ENCODE assay signal across 17 cellular contexts in genomic region chr6:85008311-85009015, GRCh38.
DNase-seq lines count a peak whose midpoint lies in the region; TF ChIP-seq lines count a peak whose summit lies in the region.
"Had no signal": no experiment of that assay in that cellular context is flagged by ENCODE, and none has a peak within 500 bp of the region (broad histone marks: within the 10 kb centered on the region; RNA-seq: fewer than 3 reads in every experiment).

No MANE protein-coding gene starts in this region.

- H3K4me3 ChIP-seq in epithelial cell of esophagus (ENCODE audit: low read length) (no peak overlapping the region), SK-N-SH (ENCODE audit: low read depth in 2 of 2, low read length in 1 of 2) (no peak overlapping the region)
- H3K4me3 ChIP-seq: coronary artery, K562, thyroid gland had no signal

- no peaks in the 10 kb centered on the region for H3K36me3 Mint-ChIP-seq in glutamatergic neuron (ENCODE audit: unreplicated experiment)
- H3K36me3 Mint-ChIP-seq: CD14-positive monocyte had no signal

- no peaks in the 10 kb centered on the region for H4K20me1 ChIP-seq in SK-N-SH (ENCODE audit: insufficient read depth)

- H3K27ac Mint-ChIP-seq in glutamatergic neuron (ENCODE audit: unreplicated experiment), result no peak overlapping the region
- H3K27ac Mint-ChIP-seq: CD14-positive monocyte, T-helper 17 cell had no signal

- no peak overlapping the region for H3K9ac ChIP-seq in SK-N-SH

- no peaks in the 10 kb centered on the region for H3K79me2 ChIP-seq in SK-N-SH (ENCODE audit: insufficient read depth)

- no peak overlapping the region for H3K4me2 ChIP-seq in SK-N-SH

- TF ChIP-seq CTCF in epithelial cell of esophagus (IDR thresholded peaks at IDR 0.05; ENCODE audit: insufficient read depth, low read depth, low read length, missing control alignments), result no peak
- no peak for TF ChIP-seq CTCF in SK-N-SH (IDR thresholded peaks at IDR 0.05)
- TF ChIP-seq CTCF in glutamatergic neuron (IDR thresholded peaks at IDR 0.05; ENCODE audit: partially characterized antibody, unreplicated experiment), result no peak

- H3K4me1 Mint-ChIP-seq in glutamatergic neuron (ENCODE audit: low read depth, unreplicated experiment), result no peaks in the 10 kb centered on the region
- H3K4me1 Mint-ChIP-seq: CD14-positive monocyte, T-helper 17 cell had no signal

- no peak overlapping the region for H3K4me3 Mint-ChIP-seq in glutamatergic neuron (ENCODE audit: unreplicated experiment)
- H3K4me3 Mint-ChIP-seq: CD14-positive monocyte, T-helper 17 cell had no signal

- no peak overlapping the region for H3K27ac ChIP-seq in SK-N-SH (ENCODE audit: low read depth in 2 of 2, low read length in 1 of 2)
- H3K27ac ChIP-seq: coronary artery, thyroid gland had no signal

- 9% methylated on average over 6 of the region's 6 CpGs for WGBS in SK-N-SH (ENCODE audit: low lambda C conversion rate)

- H3F3A ChIP-seq in SK-N-SH (replicated peaks; ENCODE audit: insufficient read depth), result no peaks in the 10 kb centered on the region

- H3K4me1 ChIP-seq in SK-N-SH (ENCODE audit: control insufficient read depth in 1 of 2, insufficient read depth in 2 of 2, low read depth in 1 of 2, low read length in 1 of 2), result no peaks in the 10 kb centered on the region
- H3K4me1 ChIP-seq: thyroid gland had no signal

- H2AFZ ChIP-seq in SK-N-SH (ENCODE audit: low read depth), result no peak overlapping the region

- no peaks in the 10 kb centered on the region for H3K9me3 ChIP-seq in SK-N-SH
- H3K9me3 ChIP-seq: thyroid gland had no signal

- peak; percentile 31 for DNase-seq in GM03348 (ENCODE audit: low spot score)
- DNase-seq in M059J (ENCODE audit: low read depth), result peak; percentile 4
- DNase-seq in epithelial cell of esophagus (ENCODE audit: low read depth), result peak; percentile 27
- peak; percentile 27 for DNase-seq in non-pigmented ciliary epithelial cell (ENCODE audit: low read depth)
- no peak for DNase-seq in T-helper 1 cell
- no peak for DNase-seq in SK-N-SH
- no peak for DNase-seq in glutamatergic neuron
- DNase-seq: activated effector memory CD4-positive, alpha-beta T cell treated with anti-CD3 and anti-CD28 coated beads, Interleukin-2, amount 50 U/mL, for 16 hours; anterior cingulate cortex; DMS79; NCI-H1092; NCI-H2107; T-helper 17 cell; thyroid gland had no signal

- peaks cover 2% of the 10 kb centered on the region for H3K27me3 Mint-ChIP-seq in glutamatergic neuron (ENCODE audit: unreplicated experiment)
- H3K27me3 Mint-ChIP-seq: T-helper 17 cell had no signal

- peaks cover 1% of the 10 kb centered on the region for H3K9me3 Mint-ChIP-seq in glutamatergic neuron (ENCODE audit: unreplicated experiment)

- POLR2A ChIA-PET in SK-N-SH (lab: Yijun Ruan, JAX), result no interaction called here

- TF ChIP-seq RAD21 in SK-N-SH (IDR thresholded peaks at IDR 0.05; ENCODE audit: low read length), result no peak

- no peak for TF ChIP-seq EP300 in SK-N-SH (IDR thresholded peaks at IDR 0.05; ENCODE audit: borderline replicate concordance in 1 of 2, low read depth in 1 of 2, low read length in 1 of 2)

- no peaks in the 10 kb centered on the region for H3K9me2 ChIP-seq in SK-N-SH

- CTCF ChIA-PET in SK-N-SH (lab: Yijun Ruan, JAX), result no interaction called here

- no peaks in the 10 kb centered on the region for H3K36me3 ChIP-seq in SK-N-SH (replicated peaks in 1 of 2; ENCODE audit: control insufficient read depth in 1 of 2, insufficient read depth in 2 of 2, low read length in 1 of 2)
- H3K36me3 ChIP-seq: thyroid gland had no signal

- H3K27me3 ChIP-seq in SK-N-SH (ENCODE audit: insufficient read depth), result no peaks in the 10 kb centered on the region
- H3K27me3 ChIP-seq: thyroid gland had no signal

TF ChIP-seq in SK-N-SH, 30 proteins besides CTCF, POLR2A, EP300 and RAD21:
- TF ChIP-seq JUND (IDR thresholded peaks at IDR 0.05), result no peak
- TF ChIP-seq SMC3 (IDR thresholded peaks at IDR 0.05; ENCODE audit: low read depth, low read length), result no peak
- no peak for TF ChIP-seq NRF1 (IDR thresholded peaks at IDR 0.05; ENCODE audit: low read depth, low read length)

Comparison
In these comparisons a context has a peak if more than half of its experiments do, and no peak if none do; other contexts are left out.
1. DNase-seq: peak in GM03348 (single experiment), M059J (single experiment), epithelial cell of esophagus (single experiment) and non-pigmented ciliary epithelial cell (single experiment); none in T-helper 1 cell (0 of 5), SK-N-SH (single experiment) and glutamatergic neuron (single experiment).